ENCODE assay signal across 12 cellular contexts in the genomic region with DNA sequence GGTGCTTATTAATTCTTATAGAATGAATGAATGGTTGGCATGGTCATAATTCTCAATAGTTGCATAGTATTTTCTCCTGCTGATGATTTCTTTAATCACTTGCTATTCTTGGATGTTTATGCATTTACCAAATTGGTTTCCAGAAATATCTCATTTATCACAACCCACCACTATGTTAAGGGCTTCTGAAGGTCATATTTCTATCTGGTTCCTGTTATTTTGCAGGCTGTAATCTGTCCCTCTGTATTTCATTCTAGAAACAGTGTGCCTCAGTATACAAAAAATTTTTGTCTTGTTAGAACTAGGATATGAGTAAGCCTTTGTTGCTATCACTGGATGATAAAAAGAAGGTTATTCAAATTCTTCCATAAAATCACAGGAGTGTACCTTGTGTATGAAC. TPM values are rescaled to one million over a fixed set of nuclear protein-coding genes. Genes with fewer than 3 reads are reported as not detected.
DNase-seq lines count a peak whose midpoint lies in the region; ATAC-seq and TF ChIP-seq lines count a peak whose summit lies in the region.
"Had no signal": no experiment of that assay in that cellular context is flagged by ENCODE, and none has a peak within 500 bp of the region (broad histone marks: within the 10 kb centered on the region; RNA-seq: fewer than 3 reads in every experiment).

No MANE protein-coding gene starts in this region.

- peak overlapping the region; percentile 99 for H2BK5ac ChIP-seq in IMR-90 (ENCODE audit: low read depth, low read length, poor library complexity, severe bottlenecking)

- peak overlapping the region; percentile 97; the same call in 1 of the 2 replicates for H3K14ac ChIP-seq in IMR-90 (replicated peaks; ENCODE audit: low read depth, low read length)

- no peak overlapping the region for H2AK9ac ChIP-seq in IMR-90 (replicated peaks; ENCODE audit: low read depth, low read length, poor library complexity)

- H3K4me3 ChIP-seq in ACC112 (ENCODE audit: low read depth, low read length) (no peak overlapping the region), IMR-90 (ENCODE audit: insufficient read depth, low read depth, low read length) (no peak overlapping the region), osteoblast (ENCODE audit: insufficient read depth, low read length) (no peak overlapping the region)
- H3K4me3 ChIP-seq: SJCRH30 had no signal

- peak overlapping the region; percentile 72 to 96; a peak in 3 of 4 replicates for H4K8ac ChIP-seq in IMR-90 (ENCODE audit: low read depth in 2 of 2, low read length in 2 of 2)

- H3K56ac ChIP-seq in IMR-90 (ENCODE audit: extremely low read depth, insufficient read depth, low read length) = 0 out of 2 replicates have a peak overlapping the region, but pooled peaks have one; percentile 46

- peak overlapping the region; percentile 30; the same call in 1 of the 2 replicates for H4K5ac ChIP-seq in IMR-90 (ENCODE audit: low read depth, low read length)

- TF ChIP-seq CTCF in IMR-90 (conservative IDR thresholded peaks at IDR 0.05; ENCODE audit: low read depth, low read length) (no peak), osteoblast (IDR thresholded peaks at IDR 0.05; ENCODE audit: extremely low read depth, low read depth, low read length) (no peak)

- H3K27ac ChIP-seq in ACC112 (ENCODE audit: low read depth, low read length) (peak overlapping the region; percentile 96), IMR-90 (ENCODE audit: insufficient read depth, low read length) (no peak overlapping the region), osteoblast (ENCODE audit: low read depth, low read length) (peak overlapping the region; percentile 95)
- H3K27ac ChIP-seq: SJCRH30 had no signal

- H3K4me2 ChIP-seq in IMR-90 (ENCODE audit: low read depth, low read length) (no peak overlapping the region; the same call in 1 of the 2 replicates), osteoblast (ENCODE audit: insufficient read depth, low read length) (no peak overlapping the region)

- no peak for ATAC-seq in IMR-90 (ENCODE audit: low read depth)

- TF ChIP-seq POLR2A in IMR-90 (IDR thresholded peaks at IDR 0.05; ENCODE audit: low read depth, low read length) = no peak

- intact Hi-C loops in IMR-90 (cut with micrococcal nuclease) = loop anchor here (5.0 to 10.0 kb wide), 4 partner anchors 33 to 236 kb away; partner anchors contain the start of gene NEDD4L

- peak overlapping the region; percentile 95; the same call in 1 of the 2 replicates for H3K18ac ChIP-seq in IMR-90 (ENCODE audit: low read depth, low read length)

- no peaks in the 10 kb centered on the region for H4K20me1 ChIP-seq in IMR-90 (ENCODE audit: insufficient read depth, low read length)
- H4K20me1 ChIP-seq in osteoblast (ENCODE audit: insufficient read depth, low read length) = no peaks in the 10 kb centered on the region

- dilution Hi-C loops in IMR-90 (cut with HindIII; ENCODE audit: low sequenced_read_pairs, unreplicated experiment) = no loop called here

- peaks cover 11 to 26% of the 10 kb centered on the region in 2 experiments for H3K79me1 ChIP-seq in IMR-90 (ENCODE audit: low read depth in 1 of 2, low read length in 2 of 2)

- peak overlapping the region; percentile 93; the same call in 1 of the 2 replicates for H3K23ac ChIP-seq in IMR-90 (ENCODE audit: low read depth, low read length)

- H3K4me1 ChIP-seq in ACC112 (ENCODE audit: control insufficient read depth, insufficient read depth, low read length, unreplicated experiment) (peaks cover 37% of the 10 kb centered on the region), IMR-90 (ENCODE audit: control insufficient read depth, insufficient read depth, low read length) (peaks cover 6% of the 10 kb centered on the region; the same call in 1 of the 2 replicates), osteoblast (ENCODE audit: insufficient read depth, low read length) (peaks cover 50% of the 10 kb centered on the region)
- H3K4me1 ChIP-seq: SJCRH30 had no signal

- POLR2A ChIA-PET in IMR-90 (lab: Charles Lee; ENCODE audit: unreplicated experiment) = no interaction called here

- CTCF ChIA-PET in IMR-90 (lab: Yijun Ruan, JAX) = no interaction called here

- H2AFZ ChIP-seq in ACC112 (ENCODE audit: low read length, unreplicated experiment) (peak overlapping the region; percentile 28), IMR-90 (replicated peaks; ENCODE audit: low read length, poor library complexity) (no peak overlapping the region), osteoblast (ENCODE audit: low read length) (peak overlapping the region; percentile 23)

- H2BK120ac ChIP-seq in IMR-90 (ENCODE audit: low read depth, low read length) = peak overlapping the region; percentile 98

- H2BK15ac ChIP-seq in IMR-90 (ENCODE audit: low read depth, low read length) = peak overlapping the region; percentile 99; the same call in 2 of the 3 replicates

- H2AK5ac ChIP-seq in IMR-90 (ENCODE audit: low read depth, low read length) = no peak overlapping the region

- H2BK20ac ChIP-seq in IMR-90 (ENCODE audit: low read depth, low read length) = peak overlapping the region; percentile 99; the same call in 1 of the 2 replicates

- H3K4ac ChIP-seq in IMR-90 (ENCODE audit: low read depth, low read length) = peak overlapping the region; percentile 97; the same call in 1 of the 2 replicates

- in situ Hi-C loops in IMR-90 (cut with MboI; ENCODE audit: low sequenced_read_pairs) = no loop called here
- in situ Hi-C loops in KBM-7 (cut with MboI; ENCODE audit: low pct_unique_long_range_greater_than_20kb, low sequenced_read_pairs) = no loop called here

- H3K9ac ChIP-seq in IMR-90 (ENCODE audit: low read depth, low read length) = no peak overlapping the region

- DNase-seq in IMR-90 = no peak
- peak; percentile 50 for DNase-seq in dermis blood vessel endothelial cell
- DNase-seq in osteoblast (ENCODE audit: insufficient read length, low spot score, missing footprints) = no peak
- DNase-seq in KBM-7 = no peak
- no peak for DNase-seq in effector CD4-positive, alpha-beta T cell
- DNase-seq in COR-L47 (lab: John Stamatoyannopoulos, UW) = no peak
- DNase-seq: DMS53, NCI-H187 treated with DMSO at 0.1 percent for 48 hours, NCI-H345, NCI-H526 treated with DMSO at 0.1 percent for 48 hours, SJCRH30 had no signal

- H3K79me2 ChIP-seq in ACC112 (ENCODE audit: control insufficient read depth, insufficient read depth, low read length, unreplicated experiment) (peaks cover under 1% of the 10 kb centered on the region), osteoblast (ENCODE audit: insufficient read depth, low read length) (peaks cover 6% of the 10 kb centered on the region)

- TF ChIP-seq RAD21 in IMR-90 (IDR thresholded peaks at IDR 0.05; ENCODE audit: low read length) = no peak

- H3K9me1 ChIP-seq in IMR-90 (ENCODE audit: insufficient read depth, low read length) = peaks cover 19% of the 10 kb centered on the region

- H4K91ac ChIP-seq in IMR-90 (ENCODE audit: insufficient read depth, low read depth, low read length) = peak overlapping the region; percentile 96; the same call in 1 of the 2 replicates

- no TSS peak for BruUV-seq in IMR-90 (replicated peaks; lab: Mats Ljungman, UMichigan)

- H3K9me3 ChIP-seq in IMR-90 (ENCODE audit: control insufficient read depth, insufficient read depth, low read length) (peaks cover 6% of the 10 kb centered on the region; the same call in 1 of the 2 replicates), osteoblast (ENCODE audit: low read depth, low read length) (no peaks in the 10 kb centered on the region)
- H3K9me3 ChIP-seq: SJCRH30 had no signal

- H3K27me3 ChIP-seq in ACC112 (ENCODE audit: insufficient read depth, low read length) (no peaks in the 10 kb centered on the region), IMR-90 (ENCODE audit: control insufficient read depth, insufficient read depth, low read length) (no peaks in the 10 kb centered on the region), osteoblast (ENCODE audit: insufficient read depth, low read length) (no peaks in the 10 kb centered on the region)
- H3K27me3 ChIP-seq: SJCRH30 had no signal

- H3K36me3 ChIP-seq in ACC112 (ENCODE audit: insufficient read depth, low read length) (no peaks in the 10 kb centered on the region), IMR-90 (ENCODE audit: control insufficient read depth, insufficient read depth, low read length) (no peaks in the 10 kb centered on the region), osteoblast (ENCODE audit: insufficient read depth, low read length) (no peaks in the 10 kb centered on the region)
- H3K36me3 ChIP-seq: SJCRH30 had no signal

TF ChIP-seq in IMR-90, 13 proteins besides CTCF, POLR2A, EP300 and RAD21:
- TF ChIP-seq CEBPB (IDR thresholded peaks at IDR 0.05; ENCODE audit: low read depth, low read length) (no peak), FOS (IDR thresholded peaks at IDR 0.05; ENCODE audit: low read depth, low read length) (no peak), RCOR1 (IDR thresholded peaks at IDR 0.05; ENCODE audit: insufficient replicate concordance, low read length) (no peak), ELK1 (IDR thresholded peaks at IDR 0.05; ENCODE audit: borderline replicate concordance, low read depth, low read length) (no peak), NFE2L2 (IDR thresholded peaks at IDR 0.05; ENCODE audit: low read depth, low read length) (no peak), MAZ (IDR thresholded peaks at IDR 0.05; ENCODE audit: borderline replicate concordance, low read depth, low read length) (no peak), BHLHE40 (IDR thresholded peaks at IDR 0.05; ENCODE audit: low read depth, low read length) (no peak), MXI1 (IDR thresholded peaks at IDR 0.05; ENCODE audit: borderline replicate concordance, low read depth, low read length) (no peak), CHD1 (IDR thresholded peaks at IDR 0.05; ENCODE audit: low read depth, low read length) (no peak)

RNA-seq across cellular contexts. Expression of gene ATP8B1, which starts 6.1 kb away (rescaled TPM):
- total RNA-seq in IMR-90 (2012; rRNA removed) (136 and 170 TPM in 2 replicates), dermis blood vessel endothelial cell (51.1 and 72.5 TPM in 2 replicates), osteoblast (41.5 and 46.7 TPM in 2 replicates)
- polyA plus RNA-seq in IMR-90 (2012; rRNA removed) = 57.7 and 64.3 TPM in 2 replicates
- polyA plus RNA-seq in IMR-90 (2012; cell fraction: cytosol; rRNA removed) = 23.4 and 27.5 TPM in 2 replicates
- polyA plus RNA-seq in IMR-90 (2012; cell fraction: nucleus; rRNA removed; ENCODE audit: low replicate concordance) = 31.8 and 116 TPM in 2 replicates
- total RNA-seq: SJCRH30 had no signal
